Comparison of ENCODE assay signal across 21 cellular contexts in genomic region chr7:100553032-100553431, GRCh38. TPM values are rescaled to one million over a fixed set of nuclear protein-coding genes. Genes with fewer than 3 reads are reported as not detected.
DNase-seq lines count a peak whose midpoint lies in the region; ATAC-seq and TF ChIP-seq lines count a peak whose summit lies in the region.
"Had no signal": no experiment of that assay in that cellular context is flagged by ENCODE, and none has a peak within 500 bp of the region (broad histone marks: within the 10 kb centered on the region; RNA-seq: fewer than 3 reads in every experiment).

No MANE protein-coding gene starts in this region.

- H3K36me3 Mint-ChIP-seq in activated CD8-positive, alpha-beta T cell treated with anti-CD3 and anti-CD28 coated beads for 36 hours (ENCODE audit: low read depth): peaks cover 52% of the 10 kb centered on the region
- peaks cover 54% of the 10 kb centered on the region for H3K36me3 Mint-ChIP-seq in activated CD8-positive, alpha-beta T cell treated with anti-CD3 and anti-CD28 coated beads, Interleukin-2, amount 10 ng/mL, durations not matched to agents 7 days and 5 days (ENCODE audit: low read depth)
- peaks cover 72% of the 10 kb centered on the region for H3K36me3 Mint-ChIP-seq in CD4-positive, alpha-beta T cell (ENCODE audit: low read depth)
- H3K36me3 Mint-ChIP-seq in stimulated activated effector memory CD8-positive, alpha-beta T cell treated with anti-CD3 and anti-CD28 coated beads, Interleukin-12 subunit alpha, Interleukin-12 subunit beta, amount 100 ng/mL, for 72 hours: peaks cover 98% of the 10 kb centered on the region

- no peaks in the 10 kb centered on the region for H3K27me3 ChIP-seq in CD4-positive, alpha-beta T cell (ENCODE audit: control insufficient read depth, insufficient read depth, low read length)
- H3K27me3 ChIP-seq in hepatocyte: no peaks in the 10 kb centered on the region
- H3K27me3 ChIP-seq: BLaER1 treated with 17β-estradiol and CSF1 and Interleukin-3, amounts not matched to agents 10 nM and 100 nM had no signal

- peaks cover 3% of the 10 kb centered on the region for H3K4me1 ChIP-seq in hepatocyte (ENCODE audit: insufficient read depth)
- H3K4me1 ChIP-seq: HAP-1 had no signal

- POLR2A ChIA-PET in activated CD8-positive, alpha-beta T cell treated with anti-CD3 and anti-CD28 coated beads for 36 hours (lab: Charles Lee): interaction anchor here (1.0 to 1.1 kb wide), 2 partner anchors 11 to 70 kb away, joined by 3 to 5 read pairs; no protein-coding TSS in a partner anchor
- POLR2A ChIA-PET in activated CD8-positive, alpha-beta T cell treated with anti-CD3 and anti-CD28 coated beads, Interleukin-2, amount 10 ng/mL, durations not matched to agents 7 days and 5 days (lab: Charles Lee): no interaction called here
- POLR2A ChIA-PET in CD4-positive, alpha-beta T cell (lab: Charles Lee): no interaction called here

- H4K20me1 ChIP-seq in hepatocyte (ENCODE audit: insufficient read depth, poor library complexity, severe bottlenecking): no peaks in the 10 kb centered on the region
- H4K20me1 ChIP-seq: BLaER1 treated with 17β-estradiol and CSF1 and Interleukin-3, amounts not matched to agents 10 nM and 100 nM had no signal

- no peak overlapping the region for H3K4me3 ChIP-seq in hepatocyte
- H3K4me3 ChIP-seq: BLaER1 treated with 17β-estradiol and CSF1 and Interleukin-3, amounts not matched to agents 10 nM and 100 nM; GM12878; GM23248; HAP-1 had no signal

- no peak overlapping the region for H3K4me3 Mint-ChIP-seq in activated CD8-positive, alpha-beta T cell treated with anti-CD3 and anti-CD28 coated beads for 36 hours
- H3K4me3 Mint-ChIP-seq in activated CD8-positive, alpha-beta T cell treated with anti-CD3 and anti-CD28 coated beads, Interleukin-2, amount 10 ng/mL, durations not matched to agents 7 days and 5 days: no peak overlapping the region
- H3K4me3 Mint-ChIP-seq in CD4-positive, alpha-beta T cell: no peak overlapping the region
- H3K4me3 Mint-ChIP-seq in stimulated activated effector memory CD8-positive, alpha-beta T cell treated with anti-CD3 and anti-CD28 coated beads, Interleukin-12 subunit alpha, Interleukin-12 subunit beta, amount 100 ng/mL, for 72 hours: no peak overlapping the region
- H3K4me3 Mint-ChIP-seq: B cell had no signal

- peak overlapping the region; percentile 32 for H3K27ac Mint-ChIP-seq in activated CD8-positive, alpha-beta T cell treated with anti-CD3 and anti-CD28 coated beads for 36 hours
- no peak overlapping the region for H3K27ac Mint-ChIP-seq in activated CD8-positive, alpha-beta T cell treated with anti-CD3 and anti-CD28 coated beads, Interleukin-2, amount 10 ng/mL, durations not matched to agents 7 days and 5 days
- H3K27ac Mint-ChIP-seq in CD4-positive, alpha-beta T cell: peak overlapping the region; percentile 33
- peak overlapping the region; percentile 66 for H3K27ac Mint-ChIP-seq in stimulated activated effector memory CD8-positive, alpha-beta T cell treated with anti-CD3 and anti-CD28 coated beads, Interleukin-12 subunit alpha, Interleukin-12 subunit beta, amount 100 ng/mL, for 72 hours
- H3K27ac Mint-ChIP-seq: B cell had no signal

- H3K4me2 ChIP-seq in hepatocyte: no peak overlapping the region
- H3K4me2 ChIP-seq: BLaER1 treated with 17β-estradiol and CSF1 and Interleukin-3, amounts not matched to agents 10 nM and 100 nM had no signal

- WGBS in hepatocyte (ENCODE audit: low lambda C conversion rate, missing lambda C conversion rate): 99% methylated on average over 3 of the region's 3 CpGs

- no peaks in the 10 kb centered on the region for H3K27me3 Mint-ChIP-seq in activated CD8-positive, alpha-beta T cell treated with anti-CD3 and anti-CD28 coated beads for 36 hours
- H3K27me3 Mint-ChIP-seq in activated CD8-positive, alpha-beta T cell treated with anti-CD3 and anti-CD28 coated beads, Interleukin-2, amount 10 ng/mL, durations not matched to agents 7 days and 5 days (ENCODE audit: low read depth): no peaks in the 10 kb centered on the region
- H3K27me3 Mint-ChIP-seq in CD4-positive, alpha-beta T cell: no peaks in the 10 kb centered on the region
- H3K27me3 Mint-ChIP-seq: B cell; CD8-positive, alpha-beta memory T cell had no signal

- DNase-seq in activated CD8-positive, alpha-beta T cell treated with anti-CD3 and anti-CD28 coated beads for 36 hours: no peak
- no peak for DNase-seq in activated CD8-positive, alpha-beta T cell treated with anti-CD3 and anti-CD28 coated beads, Interleukin-2, amount 10 ng/mL, durations not matched to agents 7 days and 5 days
- DNase-seq in CD4-positive, alpha-beta T cell: no peak
- DNase-seq in stimulated activated effector memory CD8-positive, alpha-beta T cell treated with anti-CD3 and anti-CD28 coated beads, Interleukin-12 subunit alpha, Interleukin-12 subunit beta, amount 100 ng/mL, for 72 hours (ENCODE audit: low spot score in 2 of 2): no peak
- DNase-seq in activated CD8-positive, alpha-beta memory T cell treated with anti-CD3 and anti-CD28 coated beads for 24 hours: no peak
- no peak for DNase-seq in hepatocyte (ENCODE audit: low spot score)
- DNase-seq: CD8-positive, alpha-beta memory T cell; COR-L47; DMS 273 treated with DMSO at 0.1 percent for 48 hours; DMS53; DND-41; EL; GM23248 had no signal

- H3K79me2 ChIP-seq in hepatocyte: peaks cover 19% of the 10 kb centered on the region

- no peaks in the 10 kb centered on the region for H3K36me3 ChIP-seq in hepatocyte (replicated peaks; ENCODE audit: insufficient read depth, low read depth)

- no peak for TF ChIP-seq CTCF in activated CD8-positive, alpha-beta T cell treated with anti-CD3 and anti-CD28 coated beads for 36 hours (IDR thresholded peaks at IDR 0.05)
- no peak for TF ChIP-seq CTCF in CD4-positive, alpha-beta T cell (IDR thresholded peaks at IDR 0.05)
- TF ChIP-seq CTCF in VCaP (conservative IDR thresholded peaks at IDR 0.05) (no peak), hepatocyte (IDR thresholded peaks at IDR 0.05; ENCODE audit: poor library complexity) (no peak)

- no peak for ATAC-seq in activated CD8-positive, alpha-beta T cell treated with anti-CD3 and anti-CD28 coated beads for 36 hours
- no peak for ATAC-seq in activated CD8-positive, alpha-beta T cell treated with anti-CD3 and anti-CD28 coated beads, Interleukin-2, amount 10 ng/mL, durations not matched to agents 7 days and 5 days
- ATAC-seq in CD4-positive, alpha-beta T cell (ENCODE audit: poor library complexity): no peak
- ATAC-seq in stimulated activated effector memory CD8-positive, alpha-beta T cell treated with anti-CD3 and anti-CD28 coated beads, Interleukin-12 subunit alpha, Interleukin-12 subunit beta, amount 100 ng/mL, for 72 hours: no peak
- ATAC-seq: GM12878 had no signal

- H3K9me3 Mint-ChIP-seq in activated CD8-positive, alpha-beta T cell treated with anti-CD3 and anti-CD28 coated beads for 36 hours: no peaks in the 10 kb centered on the region
- H3K9me3 Mint-ChIP-seq in activated CD8-positive, alpha-beta T cell treated with anti-CD3 and anti-CD28 coated beads, Interleukin-2, amount 10 ng/mL, durations not matched to agents 7 days and 5 days (ENCODE audit: insufficient read depth): no peaks in the 10 kb centered on the region
- H3K9me3 Mint-ChIP-seq in CD4-positive, alpha-beta T cell: no peaks in the 10 kb centered on the region
- no peaks in the 10 kb centered on the region for H3K9me3 Mint-ChIP-seq in stimulated activated effector memory CD8-positive, alpha-beta T cell treated with anti-CD3 and anti-CD28 coated beads, Interleukin-12 subunit alpha, Interleukin-12 subunit beta, amount 100 ng/mL, for 72 hours
- H3K9me3 Mint-ChIP-seq: CD8-positive, alpha-beta memory T cell had no signal

- no peak overlapping the region for H3K27ac ChIP-seq in CD4-positive, alpha-beta T cell (ENCODE audit: low read depth, low read length)
- H3K27ac ChIP-seq in VCaP: peak overlapping the region; percentile 100; the same call in 1 of the 2 replicates
- H3K27ac ChIP-seq in hepatocyte: no peak overlapping the region
- H3K27ac ChIP-seq: BLaER1 treated with 17β-estradiol and CSF1 and Interleukin-3, amounts not matched to agents 10 nM and 100 nM; GM23248 had no signal

- no peaks in the 10 kb centered on the region for H3K9me2 ChIP-seq in hepatocyte (replicated peaks; ENCODE audit: insufficient read depth)

- H3K9me3 ChIP-seq in CD4-positive, alpha-beta T cell (ENCODE audit: control insufficient read depth, low read length): no peaks in the 10 kb centered on the region
- H3K9me3 ChIP-seq in hepatocyte (ENCODE audit: low read depth): no peaks in the 10 kb centered on the region
- H3K9me3 ChIP-seq: BLaER1 treated with 17β-estradiol and CSF1 and Interleukin-3, amounts not matched to agents 10 nM and 100 nM; HAP-1 had no signal

- CTCF ChIA-PET in activated CD8-positive, alpha-beta T cell treated with anti-CD3 and anti-CD28 coated beads for 36 hours (lab: Charles Lee): interaction anchor here (1.0 to 5.8 kb wide), 4 partner anchors 9 to 83 kb away, joined by 3 to 30 read pairs (median 6); no protein-coding TSS in a partner anchor
- CTCF ChIA-PET in activated CD8-positive, alpha-beta T cell treated with anti-CD3 and anti-CD28 coated beads, Interleukin-2, amount 10 ng/mL, durations not matched to agents 7 days and 5 days (lab: Charles Lee): interaction anchor here (1.1 to 4.4 kb wide), 4 partner anchors 12 to 151 kb away, joined by 3 to 18 read pairs (median 4); no protein-coding TSS in a partner anchor
- CTCF ChIA-PET in CD4-positive, alpha-beta T cell (lab: Charles Lee): no interaction called here

- H2AFZ ChIP-seq in hepatocyte: no peak overlapping the region
- H2AFZ ChIP-seq: GM23248 had no signal

- peaks cover 33% of the 10 kb centered on the region for H3K4me1 Mint-ChIP-seq in activated CD8-positive, alpha-beta T cell treated with anti-CD3 and anti-CD28 coated beads for 36 hours (ENCODE audit: low read depth)
- peaks cover 30% of the 10 kb centered on the region for H3K4me1 Mint-ChIP-seq in activated CD8-positive, alpha-beta T cell treated with anti-CD3 and anti-CD28 coated beads, Interleukin-2, amount 10 ng/mL, durations not matched to agents 7 days and 5 days (ENCODE audit: low read depth)
- peaks cover 30% of the 10 kb centered on the region for H3K4me1 Mint-ChIP-seq in CD4-positive, alpha-beta T cell (ENCODE audit: low read depth)
- H3K4me1 Mint-ChIP-seq in stimulated activated effector memory CD8-positive, alpha-beta T cell treated with anti-CD3 and anti-CD28 coated beads, Interleukin-12 subunit alpha, Interleukin-12 subunit beta, amount 100 ng/mL, for 72 hours: peaks cover 31% of the 10 kb centered on the region

- intact Hi-C loops in activated CD8-positive, alpha-beta T cell treated with anti-CD3 and anti-CD28 coated beads for 36 hours (cut with micrococcal nuclease): no loop called here
- intact Hi-C loops in CD4-positive, alpha-beta T cell (cut with DNase I, micrococcal nuclease): no loop called here

RNA-seq across cellular contexts. Expression of gene AGFG2, which starts 14.0 kb away (rescaled TPM):
- total RNA-seq in activated CD8-positive, alpha-beta T cell treated with anti-CD3 and anti-CD28 coated beads for 36 hours: 10 to 100 TPM; 45.6 to 45.8 TPM
- 10 to 100 TPM; 43.0 to 46.0 TPM for total RNA-seq in activated CD8-positive, alpha-beta T cell treated with anti-CD3 and anti-CD28 coated beads, Interleukin-2, amount 10 ng/mL, durations not matched to agents 7 days and 5 days
- total RNA-seq in CD4-positive, alpha-beta T cell: 1 to 10 TPM; 6.6 to 9.9 TPM
- total RNA-seq in hepatocyte: 32.8 and 38.6 TPM in 2 replicates
- polyA plus RNA-seq in hepatocyte: 33.3 and 53.7 TPM in 2 replicates

RNA-seq across cellular contexts. Expression of gene SAP25, which starts 20.7 kb away (rescaled TPM):
- 10 to 100 TPM in 1 of 2 experiments, 1 to 10 TPM in 1; 9.9 to 12.8 TPM for total RNA-seq in activated CD8-positive, alpha-beta T cell treated with anti-CD3 and anti-CD28 coated beads for 36 hours
- total RNA-seq in activated CD8-positive, alpha-beta T cell treated with anti-CD3 and anti-CD28 coated beads, Interleukin-2, amount 10 ng/mL, durations not matched to agents 7 days and 5 days: 10 to 100 TPM; 29.8 to 30.0 TPM
- 10 to 100 TPM; 52.0 to 53.4 TPM for total RNA-seq in CD4-positive, alpha-beta T cell
- total RNA-seq in hepatocyte: not detected in 2 replicates
- 1.8 and 4.0 TPM in 2 replicates for polyA plus RNA-seq in hepatocyte
- total RNA-seq: G401, GM23248, H4 had no signal
- polyA plus RNA-seq: GM23248 had no signal

RNA-seq across cellular contexts. Expression of gene LRCH4, which starts 32.9 kb away (rescaled TPM):
- total RNA-seq in activated CD8-positive, alpha-beta T cell treated with anti-CD3 and anti-CD28 coated beads for 36 hours: 10 to 100 TPM; 77.7 to 78.7 TPM
- 100 to 1,000 TPM; 191 to 193 TPM for total RNA-seq in activated CD8-positive, alpha-beta T cell treated with anti-CD3 and anti-CD28 coated beads, Interleukin-2, amount 10 ng/mL, durations not matched to agents 7 days and 5 days
- 100 to 1,000 TPM; 313 to 317 TPM for total RNA-seq in CD4-positive, alpha-beta T cell
- 34.0 and 40.3 TPM in 2 replicates for total RNA-seq in hepatocyte
- polyA plus RNA-seq in hepatocyte: 105 and 129 TPM in 2 replicates

RNA-seq across cellular contexts. Expression of gene FBXO24, which starts 33.1 kb away (rescaled TPM):
- 1 to 10 TPM; 1.4 to 1.5 TPM for total RNA-seq in activated CD8-positive, alpha-beta T cell treated with anti-CD3 and anti-CD28 coated beads for 36 hours
- under 1 TPM; 0.37 to 0.45 TPM for total RNA-seq in activated CD8-positive, alpha-beta T cell treated with anti-CD3 and anti-CD28 coated beads, Interleukin-2, amount 10 ng/mL, durations not matched to agents 7 days and 5 days
- total RNA-seq in CD4-positive, alpha-beta T cell: under 1 TPM; 0.66 to 0.78 TPM
- total RNA-seq in hepatocyte: 1.1 and 1.4 TPM in 2 replicates
- polyA plus RNA-seq in hepatocyte: 0.49 and 1.6 TPM in 2 replicates
- total RNA-seq: A172 had no signal
- polyA plus RNA-seq: CD8-positive, alpha-beta memory T cell had no signal

RNA-seq across cellular contexts. Expression of gene PCOLCE, which starts 49.1 kb away (rescaled TPM):
- total RNA-seq in activated CD8-positive, alpha-beta T cell treated with anti-CD3 and anti-CD28 coated beads for 36 hours: 1 to 10 TPM; 3.9 to 4.6 TPM
- total RNA-seq in activated CD8-positive, alpha-beta T cell treated with anti-CD3 and anti-CD28 coated beads, Interleukin-2, amount 10 ng/mL, durations not matched to agents 7 days and 5 days: 10 to 100 TPM; 17.0 to 17.6 TPM
- total RNA-seq in CD4-positive, alpha-beta T cell: 1 to 10 TPM; 6.7 to 7.5 TPM
- total RNA-seq in hepatocyte: 64.2 and 90.0 TPM in 2 replicates
- 249 and 343 TPM in 2 replicates for polyA plus RNA-seq in hepatocyte

Comparison
In these comparisons a context has a peak if more than half of its experiments do, and no peak if none do; other contexts are left out.
1. RNA of gene SAP25, which starts 20.7 kb away (total RNA-seq): 52.0 to 53.4 TPM in CD4-positive, alpha-beta T cell, 29.8 to 30.0 TPM in activated CD8-positive, alpha-beta T cell treated with anti-CD3 and anti-CD28 coated beads, Interleukin-2, amount 10 ng/mL, durations not matched to agents 7 days and 5 days and 9.9 to 12.8 TPM in activated CD8-positive, alpha-beta T cell treated with anti-CD3 and anti-CD28 coated beads for 36 hours; not detected in hepatocyte; every median in the first group is over 10 times any median in the second.